ENCODE assay signal across 18 cellular contexts in genomic region chr17:62760059-62760887, GRCh38. TPM values are rescaled to one million over a fixed set of nuclear protein-coding genes. Genes with fewer than 3 reads are reported as not detected.
A peak's percentile ranks its signal among the peaks of the same experiment; 100 is the strongest.
DNase-seq lines count a peak whose midpoint lies in the region; ATAC-seq and TF ChIP-seq lines count a peak whose summit lies in the region.
"Had no signal": no experiment of that assay in that cellular context is flagged by ENCODE, and none has a peak within 500 bp of the region (broad histone marks: within the 10 kb centered on the region; RNA-seq: fewer than 3 reads in every experiment).

No MANE protein-coding gene starts in this region.

- peaks cover 7% of the 10 kb centered on the region for H3K27me3 Mint-ChIP-seq in mesothelial cell of epicardium (ENCODE audit: low read depth)

- H3K27ac Mint-ChIP-seq in mesothelial cell of epicardium: peak overlapping the region; percentile 1
- H3K27ac Mint-ChIP-seq: activated CD8-positive, alpha-beta T cell treated with anti-CD3 and anti-CD28 coated beads for 36 hours had no signal

- no peak overlapping the region for H3K4me3 Mint-ChIP-seq in mesothelial cell of epicardium
- H3K4me3 Mint-ChIP-seq: activated CD8-positive, alpha-beta T cell treated with anti-CD3 and anti-CD28 coated beads for 36 hours had no signal

- no peak overlapping the region for H3K27ac ChIP-seq in dorsolateral prefrontal cortex
- H3K27ac ChIP-seq: heart left ventricle, neutrophil had no signal

- no peaks in the 10 kb centered on the region for H3K36me3 Mint-ChIP-seq in mesothelial cell of epicardium

- intact Hi-C loops in dorsolateral prefrontal cortex (cut with DNase I): no loop called here

- H3K4me3 ChIP-seq in dorsolateral prefrontal cortex: no peak overlapping the region
- H3K4me3 ChIP-seq: heart left ventricle had no signal

- in situ Hi-C loops in Caki2 (cut with HindIII; ENCODE audit: low pct_unique_long_range_greater_than_20kb, low sequenced_read_pairs): no loop called here

- TF ChIP-seq CTCF in mesothelial cell of epicardium (IDR thresholded peaks at IDR 0.05; ENCODE audit: unreplicated experiment): no peak
- TF ChIP-seq CTCF in dorsolateral prefrontal cortex (IDR thresholded peaks at IDR 0.05 in 54 of 56, conservative IDR thresholded peaks at IDR 0.05 in 2 of 56; ENCODE audit: low read depth in 1 of 56, partially characterized antibody in 56 of 56): no peak

- ATAC-seq in HG03520 (IDR thresholded peaks at IDR 0.05; ENCODE audit: unreplicated experiment): no peak
- ATAC-seq: activated CD8-positive, alpha-beta T cell treated with anti-CD3 and anti-CD28 coated beads for 36 hours; heart left ventricle; right cardiac atrium had no signal

- H3K4me1 Mint-ChIP-seq in mesothelial cell of epicardium: peaks cover 62% of the 10 kb centered on the region

- peaks cover 0 to 3% (median 0%) of the 10 kb centered on the region in 45 donors for H3K27me3 ChIP-seq in dorsolateral prefrontal cortex

- DNase-seq in Caki2 (ENCODE audit: low read depth) (peak; percentile 11), M059J (ENCODE audit: low read depth) (peak; percentile 15), fibroblast of gingiva (ENCODE audit: low read depth) (peak; percentile 94), mesothelial cell of epicardium (ENCODE audit: low spot score in 2 of 2, unreplicated experiment in 2 of 2) (no peak), iPS-NIHi11 (ENCODE audit: low spot score) (no peak), germinal center (ENCODE audit: low spot score) (no peak), dorsolateral prefrontal cortex (no peak)
- DNase-seq: activated CD8-positive, alpha-beta T cell treated with anti-CD3 and anti-CD28 coated beads for 36 hours; cerebellar nuclear complex; heart left ventricle; midbrain; NCI-H1048; NCI-H2107; right cardiac atrium; stimulated activated CD4-positive, alpha-beta T cell treated with anti-CD3 and anti-CD28 coated beads, Interleukin-2, amount 100 ng/mL, for 24 hours had no signal

- no peaks in the 10 kb centered on the region for H3K9me3 Mint-ChIP-seq in mesothelial cell of epicardium
- H3K9me3 Mint-ChIP-seq: activated CD8-positive, alpha-beta T cell treated with anti-CD3 and anti-CD28 coated beads for 36 hours had no signal

RNA-seq across cellular contexts. Expression of gene MARCHF10, which starts 47.8 kb away (rescaled TPM):
- total RNA-seq in Caki2 (2014; rRNA removed; shearing (Covaris generic); ENCODE audit: low replicate concordance): not detected in 2 replicates
- 0.05 TPM in 1 of 2 replicates, not detected in the other for total RNA-seq in M059J (2014; rRNA removed; shearing (Covaris generic))
- total RNA-seq in mesothelial cell of epicardium (0.18 to 1.1 TPM (median 0.53 TPM) in 3 replicates), dorsolateral prefrontal cortex (1 to 10 TPM in 78 of 120 experiments, under 1 TPM in 40, not detected in 2; 0.16 to 5.0 (median 1.4) TPM)
- total RNA-seq: activated CD8-positive, alpha-beta T cell treated with anti-CD3 and anti-CD28 coated beads for 36 hours; heart left ventricle; right cardiac atrium; subcutaneous adipose tissue had no signal

Comparison
In these comparisons a context has a peak if more than half of its experiments do, and no peak if none do; other contexts are left out.
1. DNase-seq: peak in Caki2 (single experiment), M059J (single experiment) and fibroblast of gingiva (single experiment); none in mesothelial cell of epicardium (0 of 2), iPS-NIHi11 (single experiment), germinal center (single experiment) and dorsolateral prefrontal cortex (0 of 10).